In the genomic region with DNA sequence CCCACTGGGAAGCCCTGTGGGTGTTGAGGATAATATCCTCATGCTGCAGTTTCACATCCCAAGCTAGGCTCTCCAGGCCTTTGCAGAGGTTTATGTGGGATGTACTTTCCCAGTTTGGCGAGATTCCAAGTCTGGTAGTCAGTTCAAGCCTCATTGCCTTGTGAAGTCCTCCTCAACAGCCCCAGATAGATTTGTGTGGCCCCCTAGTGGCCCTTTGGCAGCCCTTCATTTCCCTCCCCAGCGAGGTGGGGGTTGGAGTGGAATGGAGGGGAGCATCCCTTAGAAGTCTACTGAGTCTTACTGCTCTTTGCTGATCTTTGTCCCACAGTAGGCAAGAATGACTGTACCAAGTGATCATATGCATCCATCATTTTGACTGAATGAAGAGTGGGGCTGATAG, we compare ENCODE assay signal across 9 cellular contexts.
A peak's percentile ranks its signal among the peaks of the same experiment; 100 is the strongest.
DNase-seq lines count a peak whose midpoint lies in the region; ATAC-seq, FAIRE-seq and TF ChIP-seq lines count a peak whose summit lies in the region.
"Had no signal": no experiment of that assay in that cellular context is flagged by ENCODE, and none has a peak within 500 bp of the region (broad histone marks: within the 10 kb centered on the region; RNA-seq: fewer than 3 reads in every experiment).

No MANE protein-coding gene starts in this region.

- FAIRE-seq in A549 (lab: Jason Lieb, UNC) (no peak), H54 (lab: Jason Lieb, UNC) (no peak)
- FAIRE-seq: GM18507 had no signal

- no peak overlapping the region for H3K4me2 ChIP-seq in A549

- TF ChIP-seq RAD21 in A549 (conservative IDR thresholded peaks at IDR 0.05 in 1 of 2, IDR thresholded peaks at IDR 0.05 in 1 of 2): peak; percentile 15 to 36; a peak in 2 of 5 replicates

- peak in 1 of 2 experiments; percentile 70; a peak in 2 of 6 replicates for ATAC-seq in A549

- POLR2A ChIA-PET in A549 (lab: Yijun Ruan, JAX): no interaction called here

- DNase-seq in A549 (ENCODE audit: low read depth in 1 of 2, low spot score in 1 of 2) (peak in 1 of 2 experiments; percentile 40), H54 (ENCODE audit: insufficient read length, low spot score) (peak; percentile 23), SHP77 (lab: John Stamatoyannopoulos, UW) (peak; percentile 27 to 61), foreskin melanocyte (peak; percentile 81), retinal pigment epithelial cell (ENCODE audit: low read depth) (peak; percentile 50), NCI-H1436 (lab: John Stamatoyannopoulos, UW) (no peak), NCI-H187 treated with DMSO at 0.1 percent for 48 hours (lab: John Stamatoyannopoulos, UW) (no peak)
- DNase-seq in effector CD8-positive, alpha-beta T cell (lab: John Stamatoyannopoulos, UW): no peak

- 0% methylated on average over 2 of the region's 2 CpGs for WGBS in A549 (ENCODE audit: missing lambda C conversion rate)

- no peaks in the 10 kb centered on the region for H3K4me1 ChIP-seq in A549

- TF ChIP-seq EP300 in A549 (IDR thresholded peaks at IDR 0.05): no peak

- TF ChIP-seq CTCF in A549 (IDR thresholded peaks at IDR 0.05) (0 out of 3 replicates have a peak, but pooled peaks have one; percentile 8), retinal pigment epithelial cell (conservative IDR thresholded peaks at IDR 0.05; ENCODE audit: low read depth, low read length) (peak; percentile 75)

- TF ChIP-seq POLR2A in A549 (IDR thresholded peaks at IDR 0.05; ENCODE audit: low read length) (no peak), H54 (IDR thresholded peaks at IDR 0.05; ENCODE audit: low read depth, low read length) (no peak)

- CTCF ChIA-PET in A549 (lab: Yijun Ruan, JAX): interaction anchor here (0.6 kb wide), 1 partner anchor 84 kb away, joined by 4 read pairs; no protein-coding TSS in a partner anchor

- 0 out of 3 replicates have a peak, but pooled peaks cover 2% of the 10 kb centered on the region for H3K9me3 ChIP-seq in A549

- H3K27ac ChIP-seq in A549: no peak overlapping the region

- H3K4me3 ChIP-seq in A549 (no peak overlapping the region), retinal pigment epithelial cell (ENCODE audit: low read length) (no peak overlapping the region)

TF ChIP-seq in A549, 52 proteins besides CTCF, POLR2A, EP300 and RAD21:
- TF ChIP-seq CBX8 (IDR thresholded peaks at IDR 0.05) (no peak), FOXS1 (CRISPR knock-in tag; IDR thresholded peaks at IDR 0.05) (no peak), EHF (CRISPR knock-in tag; IDR thresholded peaks at IDR 0.05) (no peak), FOSB (CRISPR knock-in tag; IDR thresholded peaks at IDR 0.05) (no peak), JUN (IDR thresholded peaks at IDR 0.05) (no peak), RCOR1 (IDR thresholded peaks at IDR 0.05; ENCODE audit: low read depth, low read length) (no peak), MAFK (IDR thresholded peaks at IDR 0.05; ENCODE audit: partially characterized antibody) (no peak), RFX5 (IDR thresholded peaks at IDR 0.05) (no peak), GATA3 (IDR thresholded peaks at IDR 0.05; ENCODE audit: borderline replicate concordance) (no peak), ZNF302 (CRISPR knock-in tag; IDR thresholded peaks at IDR 0.05) (no peak), HOXB13 (CRISPR knock-in tag; IDR thresholded peaks at IDR 0.05; ENCODE audit: low read depth) (no peak), ZFP36 (IDR thresholded peaks at IDR 0.05; ENCODE audit: borderline replicate concordance, partially characterized antibody) (no peak), CBX2 (IDR thresholded peaks at IDR 0.05; ENCODE audit: borderline replicate concordance, low read depth) (no peak)
- TF ChIP-seq, protein P1, sequence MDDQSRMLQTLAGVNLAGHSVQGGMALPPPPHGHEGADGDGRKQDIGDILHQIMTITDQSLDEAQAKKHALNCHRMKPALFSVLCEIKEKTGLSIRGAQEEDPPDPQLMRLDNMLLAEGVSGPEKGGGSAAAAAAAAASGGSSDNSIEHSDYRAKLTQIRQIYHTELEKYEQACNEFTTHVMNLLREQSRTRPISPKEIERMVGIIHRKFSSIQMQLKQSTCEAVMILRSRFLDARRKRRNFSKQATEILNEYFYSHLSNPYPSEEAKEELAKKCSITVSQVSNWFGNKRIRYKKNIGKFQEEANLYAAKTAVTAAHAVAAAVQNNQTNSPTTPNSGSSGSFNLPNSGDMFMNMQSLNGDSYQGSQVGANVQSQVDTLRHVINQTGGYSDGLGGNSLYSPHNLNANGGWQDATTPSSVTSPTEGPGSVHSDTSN (IDR thresholded peaks at IDR 0.05): no peak
- TF ChIP-seq, protein P2, sequence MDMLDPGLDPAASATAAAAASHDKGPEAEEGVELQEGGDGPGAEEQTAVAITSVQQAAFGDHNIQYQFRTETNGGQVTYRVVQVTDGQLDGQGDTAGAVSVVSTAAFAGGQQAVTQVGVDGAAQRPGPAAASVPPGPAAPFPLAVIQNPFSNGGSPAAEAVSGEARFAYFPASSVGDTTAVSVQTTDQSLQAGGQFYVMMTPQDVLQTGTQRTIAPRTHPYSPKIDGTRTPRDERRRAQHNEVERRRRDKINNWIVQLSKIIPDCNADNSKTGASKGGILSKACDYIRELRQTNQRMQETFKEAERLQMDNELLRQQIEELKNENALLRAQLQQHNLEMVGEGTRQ (IDR thresholded peaks at IDR 0.05): no peak
- TF ChIP-seq, protein P3, sequence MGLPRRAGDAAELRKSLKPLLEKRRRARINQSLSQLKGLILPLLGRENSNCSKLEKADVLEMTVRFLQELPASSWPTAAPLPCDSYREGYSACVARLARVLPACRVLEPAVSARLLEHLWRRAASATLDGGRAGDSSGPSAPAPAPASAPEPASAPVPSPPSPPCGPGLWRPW (IDR thresholded peaks at IDR 0.05): no peak
- TF ChIP-seq, protein P4, sequence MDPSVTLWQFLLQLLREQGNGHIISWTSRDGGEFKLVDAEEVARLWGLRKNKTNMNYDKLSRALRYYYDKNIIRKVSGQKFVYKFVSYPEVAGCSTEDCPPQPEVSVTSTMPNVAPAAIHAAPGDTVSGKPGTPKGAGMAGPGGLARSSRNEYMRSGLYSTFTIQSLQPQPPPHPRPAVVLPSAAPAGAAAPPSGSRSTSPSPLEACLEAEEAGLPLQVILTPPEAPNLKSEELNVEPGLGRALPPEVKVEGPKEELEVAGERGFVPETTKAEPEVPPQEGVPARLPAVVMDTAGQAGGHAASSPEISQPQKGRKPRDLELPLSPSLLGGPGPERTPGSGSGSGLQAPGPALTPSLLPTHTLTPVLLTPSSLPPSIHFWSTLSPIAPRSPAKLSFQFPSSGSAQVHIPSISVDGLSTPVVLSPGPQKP (IDR thresholded peaks at IDR 0.05; ENCODE audit: low read depth, low read length): no peak

Comparison
In these comparisons a context has a peak if more than half of its experiments do, and no peak if none do; other contexts are left out.
1. DNase-seq: peak in H54 (single experiment), SHP77 (2 of 2), foreskin melanocyte (single experiment) and retinal pigment epithelial cell (single experiment); none in NCI-H1436 (single experiment), effector CD8-positive, alpha-beta T cell (single experiment) and NCI-H187 treated with DMSO at 0.1 percent for 48 hours (single experiment).